In genomic region chr13:24012648-24013047, GRCh38 we compare ENCODE assay signal across 20 cellular contexts.
"Had no signal": no experiment of that assay in that cellular context is flagged by ENCODE, and none has a peak within 500 bp of the region (broad histone marks: within the 10 kb centered on the region; RNA-seq: fewer than 3 reads in every experiment).

No MANE protein-coding gene starts in this region.

- H3K4me1 Mint-ChIP-seq: brain, mesothelial cell of epicardium had no signal

- DNase-seq: activated CD4-positive, alpha-beta T cell treated with anti-CD3 and anti-CD28 coated beads for 1 hour; activated gamma-delta T cell treated with Interleukin-2 at 50 U/mL for 16 hours; activated T-cell treated with anti-CD3 and anti-CD28 coated beads, Interleukin-2, amount 50 U/mL, for 1 hour; aorta; caudate nucleus; foreskin fibroblast; kidney; left lung; nephron progenitor cell; right lobe of liver; stimulated activated CD4-positive, alpha-beta T cell treated with anti-CD3 and anti-CD28 coated beads, Interleukin-1b, Interleukin-23, amount 100 ng/mL, for 48 hours; T-helper 1 cell; testis had no signal

- H3K9me3 Mint-ChIP-seq: activated naive CD4-positive, alpha-beta T cell treated with anti-CD3 and anti-CD28 coated beads, Interleukin-2, amount 50 U/mL, for 72 hours; mesothelial cell of epicardium; nephron progenitor cell; type B pancreatic cell had no signal

- H3K4me3 ChIP-seq: left lung, lung, right lobe of liver, skin epidermis, testis had no signal

- ATAC-seq: activated naive CD4-positive, alpha-beta T cell treated with anti-CD3 and anti-CD28 coated beads, Interleukin-2, amount 50 U/mL, for 72 hours; left lung; SK-N-SH treated with all-trans-retinoic acid at 6 μM for 48 hours had no signal

- H3K27ac Mint-ChIP-seq: brain, mesothelial cell of epicardium, type B pancreatic cell had no signal

- H3K4me3 Mint-ChIP-seq: brain, mesothelial cell of epicardium, nephron progenitor cell, type B pancreatic cell had no signal
